1 cellular context compared by ENCODE assay signal in the genomic region with DNA sequence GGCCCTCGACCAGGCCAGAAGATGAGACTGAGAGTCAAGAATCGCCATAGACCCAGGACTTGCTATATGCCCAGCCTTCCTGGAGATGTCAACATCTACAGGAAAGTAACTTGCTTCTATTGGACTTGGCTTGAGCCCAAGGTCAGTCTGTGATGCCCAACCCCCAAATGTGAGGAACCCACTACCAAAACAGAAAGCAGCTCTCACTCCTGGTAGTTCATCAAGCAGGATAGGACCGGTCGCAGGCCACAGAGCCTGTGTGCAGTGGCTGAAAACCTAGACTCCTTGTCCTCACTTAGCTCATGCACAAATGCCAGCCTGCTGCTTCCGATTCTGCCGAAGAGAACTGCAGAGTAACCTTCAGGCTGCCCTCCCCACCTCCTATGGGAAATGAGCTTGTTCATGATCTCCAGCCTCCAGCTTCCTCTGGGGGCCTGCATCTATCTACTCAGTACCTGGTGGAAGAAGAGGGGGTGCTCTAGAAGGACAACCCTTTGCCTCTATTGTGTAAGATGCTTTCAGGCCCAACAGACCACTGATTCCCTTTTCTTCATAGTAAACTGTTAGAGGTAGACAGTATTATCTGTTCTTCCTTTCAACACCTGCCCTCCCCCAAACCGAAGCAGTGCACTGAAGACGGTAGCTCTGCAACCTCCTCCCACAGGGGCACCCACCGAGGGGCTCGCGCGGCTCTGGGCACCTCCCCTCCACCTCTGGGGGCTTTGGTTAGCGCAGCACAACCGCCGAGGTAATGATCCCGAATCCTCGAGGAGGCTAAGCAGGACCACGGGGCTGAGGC.
TF ChIP-seq lines count a peak whose summit lies in the region.

No MANE protein-coding gene starts in this region.

TF ChIP-seq in HEK293, 187 proteins besides CTCF, POLR2A, EP300 and RAD21 (continued from another document):
- TF ChIP-seq, protein P1, sequence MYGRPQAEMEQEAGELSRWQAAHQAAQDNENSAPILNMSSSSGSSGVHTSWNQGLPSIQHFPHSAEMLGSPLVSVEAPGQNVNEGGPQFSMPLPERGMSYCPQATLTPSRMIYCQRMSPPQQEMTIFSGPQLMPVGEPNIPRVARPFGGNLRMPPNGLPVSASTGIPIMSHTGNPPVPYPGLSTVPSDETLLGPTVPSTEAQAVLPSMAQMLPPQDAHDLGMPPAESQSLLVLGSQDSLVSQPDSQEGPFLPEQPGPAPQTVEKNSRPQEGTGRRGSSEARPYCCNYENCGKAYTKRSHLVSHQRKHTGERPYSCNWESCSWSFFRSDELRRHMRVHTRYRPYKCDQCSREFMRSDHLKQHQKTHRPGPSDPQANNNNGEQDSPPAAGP (tag by site-specific recombination; IDR thresholded peaks at IDR 0.05) = no peak
- TF ChIP-seq ZNF514 (tag by site-specific recombination; IDR thresholded peaks at IDR 0.05) (no peak), ZFHX2 (tag by site-specific recombination; conservative IDR thresholded peaks at IDR 0.05) (0 out of 2 replicates have a peak, but pooled peaks have one; percentile 12), ZNF768 (tag by site-specific recombination; IDR thresholded peaks at IDR 0.05) (no peak), ZNF510 (tag by site-specific recombination; IDR thresholded peaks at IDR 0.05; ENCODE audit: insufficient replicate concordance) (peak; percentile 45), ZNF335 (tag by site-specific recombination; conservative IDR thresholded peaks at IDR 0.05) (peak; percentile 72), KLF1 (tag by site-specific recombination; IDR thresholded peaks at IDR 0.05) (no peak), ZNF175 (tag by site-specific recombination; IDR thresholded peaks at IDR 0.05) (no peak), ZNF610 (tag by site-specific recombination; IDR thresholded peaks at IDR 0.05; ENCODE audit: borderline replicate concordance) (no peak), ZNF138 (tag by site-specific recombination; IDR thresholded peaks at IDR 0.05; ENCODE audit: borderline replicate concordance) (no peak)
